Comparison of ENCODE assay signal across 24 cellular contexts in genomic region chr15:42145546-42146455, GRCh38. TPM values are rescaled to one million over a fixed set of nuclear protein-coding genes. Genes with fewer than 3 reads are reported as not detected.
DNase-seq lines count a peak whose midpoint lies in the region; ATAC-seq, FAIRE-seq and TF ChIP-seq lines count a peak whose summit lies in the region.
"Had no signal": no experiment of that assay in that cellular context is flagged by ENCODE, and none has a peak within 500 bp of the region (broad histone marks: within the 10 kb centered on the region; RNA-seq: fewer than 3 reads in every experiment).

No MANE protein-coding gene starts in this region.

- no peaks in the 10 kb centered on the region for H3K9me3 Mint-ChIP-seq in activated naive CD4-positive, alpha-beta T cell treated with anti-CD3 and anti-CD28 coated beads, Interleukin-2, amount 10 ng/mL, durations not matched to agents 7 days and 5 days
- H3K9me3 Mint-ChIP-seq in activated naive CD4-positive, alpha-beta T cell treated with anti-CD3 and anti-CD28 coated beads for 36 hours = no peaks in the 10 kb centered on the region
- H3K9me3 Mint-ChIP-seq: CD8-positive, alpha-beta memory T cell; HFFc6 had no signal

- peak; percentile 8 for DNase-seq in activated naive CD4-positive, alpha-beta T cell treated with anti-CD3 and anti-CD28 coated beads, Interleukin-2, amount 10 ng/mL, durations not matched to agents 7 days and 5 days
- DNase-seq in activated naive CD4-positive, alpha-beta T cell treated with anti-CD3 and anti-CD28 coated beads for 36 hours = no peak
- DNase-seq in RWPE2 (ENCODE audit: low spot score) (peak; percentile 69), kidney (peak; percentile 47), spleen (peak; percentile 48), amygdala (lab: John Stamatoyannopoulos, UW) (no peak)
- DNase-seq: CD8-positive, alpha-beta memory T cell; DMS53; GDM1; HFFc6; Kasumi-1; NCI-H1694; NCI-H2081; NCI-H2171; NCI-H524 treated with DMSO at 0.1 percent for 48 hours had no signal

- 81 to 87% (median 83%) methylated on average over 19 to 29 of the region's 29 CpGs for WGBS in spleen, 5 donors

- H3K4me3 Mint-ChIP-seq in activated naive CD4-positive, alpha-beta T cell treated with anti-CD3 and anti-CD28 coated beads, Interleukin-2, amount 10 ng/mL, durations not matched to agents 7 days and 5 days = no peak overlapping the region
- H3K4me3 Mint-ChIP-seq in activated naive CD4-positive, alpha-beta T cell treated with anti-CD3 and anti-CD28 coated beads for 36 hours = no peak overlapping the region
- H3K4me3 Mint-ChIP-seq: HFFc6 had no signal

- H3K9ac ChIP-seq in kidney (ENCODE audit: low read length in 2 of 2) = no peak overlapping the region

- ATAC-seq in RWPE2 (ENCODE audit: low read depth) (no peak), GM18505 (IDR thresholded peaks at IDR 0.05; ENCODE audit: unreplicated experiment) (no peak), HG03457 (IDR thresholded peaks at IDR 0.05; ENCODE audit: unreplicated experiment) (no peak)
- ATAC-seq: Panc1 had no signal

- no peak overlapping the region for H3K27ac Mint-ChIP-seq in activated naive CD4-positive, alpha-beta T cell treated with anti-CD3 and anti-CD28 coated beads, Interleukin-2, amount 10 ng/mL, durations not matched to agents 7 days and 5 days
- no peak overlapping the region for H3K27ac Mint-ChIP-seq in activated naive CD4-positive, alpha-beta T cell treated with anti-CD3 and anti-CD28 coated beads for 36 hours
- H3K27ac Mint-ChIP-seq: CD8-positive, alpha-beta memory T cell; HFFc6 had no signal

- H3K4me1 Mint-ChIP-seq in activated naive CD4-positive, alpha-beta T cell treated with anti-CD3 and anti-CD28 coated beads, Interleukin-2, amount 10 ng/mL, durations not matched to agents 7 days and 5 days = no peaks in the 10 kb centered on the region
- no peaks in the 10 kb centered on the region for H3K4me1 Mint-ChIP-seq in activated naive CD4-positive, alpha-beta T cell treated with anti-CD3 and anti-CD28 coated beads for 36 hours (ENCODE audit: low read depth)
- H3K4me1 Mint-ChIP-seq: CD8-positive, alpha-beta memory T cell had no signal

- H3K9me3 ChIP-seq in RWPE2 (ENCODE audit: severe bottlenecking) (no peaks in the 10 kb centered on the region), kidney (ENCODE audit: control insufficient read depth in 1 of 2, low read length in 2 of 2) (no peaks in the 10 kb centered on the region), spleen (no peaks in the 10 kb centered on the region)

- H3K27ac ChIP-seq in RWPE2 (ENCODE audit: poor library complexity, severe bottlenecking) (no peak overlapping the region), kidney (ENCODE audit: low read depth in 2 of 2, low read length in 2 of 2) (no peak overlapping the region), spleen (no peak overlapping the region)
- H3K27ac ChIP-seq: C4-2B had no signal

- intact Hi-C loops in activated naive CD4-positive, alpha-beta T cell treated with anti-CD3 and anti-CD28 coated beads for 36 hours (cut with micrococcal nuclease) = no loop called here
- intact Hi-C loops in kidney (cut with DNase I) = no loop called here
- intact Hi-C loops in spleen (cut with DNase I; ENCODE audit: low total_unique reads) = no loop called here

- H3K4me3 ChIP-seq in RWPE2 (ENCODE audit: severe bottlenecking) (no peak overlapping the region), kidney (ENCODE audit: low read length in 2 of 2) (no peak overlapping the region), spleen (no peak overlapping the region)

- H3K4me1 ChIP-seq in RWPE2 (ENCODE audit: insufficient read depth, poor library complexity, severe bottlenecking) (no peaks in the 10 kb centered on the region), kidney (ENCODE audit: control insufficient read depth in 1 of 2, insufficient read depth in 1 of 2, low read depth in 1 of 2, low read length in 2 of 2) (peaks cover 0 to 7% of the 10 kb centered on the region in 2 donors), spleen (no peaks in the 10 kb centered on the region)

- no peak for FAIRE-seq in kidney (lab: Jason Lieb, UNC)
- FAIRE-seq: D721Med, H54 had no signal

- no peaks in the 10 kb centered on the region for H3K36me3 ChIP-seq in RWPE2 (ENCODE audit: low read depth)
- no peaks in the 10 kb centered on the region for H3K36me3 ChIP-seq in kidney (ENCODE audit: control insufficient read depth in 1 of 2, insufficient read depth in 2 of 2, low read length in 2 of 2)
- H3K36me3 ChIP-seq in spleen = no peaks in the 10 kb centered on the region

- no peaks in the 10 kb centered on the region for H3K27me3 ChIP-seq in RWPE2 (ENCODE audit: insufficient read depth, poor library complexity, severe bottlenecking)
- H3K27me3 ChIP-seq in spleen (replicated peaks in 1 of 7) = peaks cover 0 to 5% (median 0%) of the 10 kb centered on the region in 7 donors

- no peaks in the 10 kb centered on the region for H3K36me3 Mint-ChIP-seq in activated naive CD4-positive, alpha-beta T cell treated with anti-CD3 and anti-CD28 coated beads, Interleukin-2, amount 10 ng/mL, durations not matched to agents 7 days and 5 days
- no peaks in the 10 kb centered on the region for H3K36me3 Mint-ChIP-seq in activated naive CD4-positive, alpha-beta T cell treated with anti-CD3 and anti-CD28 coated beads for 36 hours (ENCODE audit: low read depth)
- H3K36me3 Mint-ChIP-seq: CD8-positive, alpha-beta memory T cell had no signal

- peaks cover 12% of the 10 kb centered on the region for H3K27me3 Mint-ChIP-seq in activated naive CD4-positive, alpha-beta T cell treated with anti-CD3 and anti-CD28 coated beads, Interleukin-2, amount 10 ng/mL, durations not matched to agents 7 days and 5 days
- H3K27me3 Mint-ChIP-seq in activated naive CD4-positive, alpha-beta T cell treated with anti-CD3 and anti-CD28 coated beads for 36 hours (ENCODE audit: low read depth) = no peaks in the 10 kb centered on the region

- no peak for TF ChIP-seq CTCF in RWPE2 (IDR thresholded peaks at IDR 0.05; ENCODE audit: poor library complexity, severe bottlenecking)
- no peak for TF ChIP-seq CTCF in kidney (IDR thresholded peaks at IDR 0.05; ENCODE audit: borderline replicate concordance, extremely low read depth, insufficient read depth)
- TF ChIP-seq CTCF in spleen (IDR thresholded peaks at IDR 0.05 in 8 of 11, conservative IDR thresholded peaks at IDR 0.05 in 3 of 11) = no peak

- TF ChIP-seq POLR2A in spleen (IDR thresholded peaks at IDR 0.05) = no peak
- no peak for TF ChIP-seq POLR2A in GM18505 (IDR thresholded peaks at IDR 0.05; ENCODE audit: borderline replicate concordance, extremely low read depth, insufficient read depth, insufficient read length)

- CTCF ChIA-PET in activated naive CD4-positive, alpha-beta T cell treated with anti-CD3 and anti-CD28 coated beads, Interleukin-2, amount 10 ng/mL, durations not matched to agents 7 days and 5 days (lab: Charles Lee) = interaction anchor here (1.0 to 1.5 kb wide), 2 partner anchors 11 to 239 kb away, joined by 3 read pairs; no protein-coding TSS in a partner anchor
- CTCF ChIA-PET in activated naive CD4-positive, alpha-beta T cell treated with anti-CD3 and anti-CD28 coated beads for 36 hours (lab: Charles Lee) = interaction anchor here (1.4 kb wide), 1 partner anchor 11 kb away, joined by 4 read pairs; no protein-coding TSS in a partner anchor

RNA-seq across cellular contexts. Expression of gene PLA2G4F, which starts 10.6 kb away (rescaled TPM):
- total RNA-seq in activated naive CD4-positive, alpha-beta T cell treated with anti-CD3 and anti-CD28 coated beads for 36 hours = not detected
- total RNA-seq in kidney = 51.2 TPM
- 35.9 TPM for polyA plus RNA-seq in kidney (ENCODE audit: insufficient read depth, low read depth, low replicate concordance)
- total RNA-seq in spleen = not detected
- under 1 TPM in 1 of 3 donors, not detected in 2; 0.03 TPM for polyA plus RNA-seq in spleen
- total RNA-seq: A172; CD8-positive, alpha-beta memory T cell; HFFc6 had no signal
- polyA plus RNA-seq: AG04450; CD8-positive, alpha-beta memory T cell had no signal

RNA-seq across cellular contexts. Expression of gene PLA2G4D, which starts 51.4 kb away (rescaled TPM):
- not detected for total RNA-seq in activated naive CD4-positive, alpha-beta T cell treated with anti-CD3 and anti-CD28 coated beads for 36 hours
- total RNA-seq in kidney (not detected), spleen (not detected)
- polyA plus RNA-seq in kidney (ENCODE audit: insufficient read depth, low read depth, low replicate concordance) (not detected), spleen (not detected)
- total RNA-seq: A172; CD8-positive, alpha-beta memory T cell; HFFc6; MCF 10A had no signal
- polyA plus RNA-seq: AG04450; CD8-positive, alpha-beta memory T cell had no signal

Comparison
In these comparisons a context has a peak if more than half of its experiments do, and no peak if none do; other contexts are left out.
1. DNase-seq: peak in activated naive CD4-positive, alpha-beta T cell treated with anti-CD3 and anti-CD28 coated beads, Interleukin-2, amount 10 ng/mL, durations not matched to agents 7 days and 5 days (single experiment), RWPE2 (single experiment), kidney (single experiment) and spleen (single experiment); none in activated naive CD4-positive, alpha-beta T cell treated with anti-CD3 and anti-CD28 coated beads for 36 hours (single experiment) and amygdala (0 of 56).
2. RNA of gene PLA2G4F, which starts 10.6 kb away (total RNA-seq): 51.2 TPM in kidney (single experiment); not detected in activated naive CD4-positive, alpha-beta T cell treated with anti-CD3 and anti-CD28 coated beads for 36 hours and not detected in spleen; every median in the first group is over 10 times any median in the second.